Comparison of ENCODE assay signal across 1 cellular context in genomic region chr2:219492575-219492974, GRCh38.
TF ChIP-seq lines count a peak whose summit lies in the region.

No MANE protein-coding gene starts in this region.

TF ChIP-seq in HepG2, 621 proteins besides CTCF, POLR2A, EP300 and RAD21 (continued from another document and continues in another):
- TF ChIP-seq ZNF770 (CRISPR knock-in tag; IDR thresholded peaks at IDR 0.05), result no peak
- TF ChIP-seq ZNF816 (CRISPR knock-in tag; IDR thresholded peaks at IDR 0.05; ENCODE audit: borderline replicate concordance), result no peak
- TF ChIP-seq NR2C2 (CRISPR knock-in tag; IDR thresholded peaks at IDR 0.05; ENCODE audit: borderline replicate concordance), result no peak
- no peak for TF ChIP-seq ZNF614 (CRISPR knock-in tag; IDR thresholded peaks at IDR 0.05; ENCODE audit: borderline replicate concordance)
- no peak for TF ChIP-seq HES4 (CRISPR knock-in tag; IDR thresholded peaks at IDR 0.05; ENCODE audit: borderline replicate concordance)
- no peak for TF ChIP-seq HOXA7 (CRISPR knock-in tag; IDR thresholded peaks at IDR 0.05)
- TF ChIP-seq DMTF1 (CRISPR knock-in tag; IDR thresholded peaks at IDR 0.05), result no peak
- no peak for TF ChIP-seq SUZ12 (IDR thresholded peaks at IDR 0.05; ENCODE audit: low read depth, low read length)
- no peak for TF ChIP-seq KAT7 (CRISPR knock-in tag; IDR thresholded peaks at IDR 0.05; ENCODE audit: borderline replicate concordance)
- TF ChIP-seq ZNF740 (CRISPR knock-in tag; IDR thresholded peaks at IDR 0.05), result no peak
- no peak for TF ChIP-seq ZUFSP (CRISPR knock-in tag; IDR thresholded peaks at IDR 0.05; ENCODE audit: borderline replicate concordance)
- no peak for TF ChIP-seq PRDM15 (CRISPR knock-in tag; IDR thresholded peaks at IDR 0.05)
- no peak for TF ChIP-seq NR3C1 (CRISPR knock-in tag; IDR thresholded peaks at IDR 0.05)
- no peak for TF ChIP-seq ZNF142 (CRISPR knock-in tag; IDR thresholded peaks at IDR 0.05)
- peak; percentile 27; the same call in 1 of the 2 replicates for TF ChIP-seq ZFP91 (CRISPR knock-in tag; IDR thresholded peaks at IDR 0.05; ENCODE audit: borderline replicate concordance)
- no peak for TF ChIP-seq HNF4A (CRISPR knock-in tag; IDR thresholded peaks at IDR 0.05)
- no peak for TF ChIP-seq THRA (CRISPR knock-in tag; IDR thresholded peaks at IDR 0.05; ENCODE audit: borderline replicate concordance)
- no peak for TF ChIP-seq ZFP36 (IDR thresholded peaks at IDR 0.05; ENCODE audit: borderline replicate concordance, low read depth, low read length, partially characterized antibody)
- no peak for TF ChIP-seq SNRNP70 (IDR thresholded peaks at IDR 0.05; ENCODE audit: low read depth, low read length)
- 0 out of 2 replicates have a peak, but pooled peaks have one; percentile 28 for TF ChIP-seq ZNF343 (CRISPR knock-in tag; IDR thresholded peaks at IDR 0.05)
- TF ChIP-seq HNRNPLL (IDR thresholded peaks at IDR 0.05; ENCODE audit: low read depth, low read length, poor library complexity, severe bottlenecking), result peak; percentile 48
- no peak for TF ChIP-seq MTA1 (CRISPR knock-in tag; IDR thresholded peaks at IDR 0.05; ENCODE audit: borderline replicate concordance)
- no peak for TF ChIP-seq MATR3 (CRISPR knock-in tag; IDR thresholded peaks at IDR 0.05)
- no peak for TF ChIP-seq TARDBP (CRISPR knock-in tag; IDR thresholded peaks at IDR 0.05)
- no peak for TF ChIP-seq ZNF615 (CRISPR knock-in tag; IDR thresholded peaks at IDR 0.05; ENCODE audit: borderline replicate concordance)
- TF ChIP-seq RNF2 (conservative IDR thresholded peaks at IDR 0.05; ENCODE audit: low read depth), result no peak
- no peak for TF ChIP-seq WIZ (CRISPR knock-in tag; IDR thresholded peaks at IDR 0.05)
- TF ChIP-seq XRCC5 (optimal IDR thresholded peaks at IDR 0.05; ENCODE audit: low read length), result peak; percentile 18
- no peak for TF ChIP-seq LBX2 (CRISPR knock-in tag; IDR thresholded peaks at IDR 0.05; ENCODE audit: borderline replicate concordance)
- peak; percentile 98 for TF ChIP-seq ZNF564 (CRISPR knock-in tag; IDR thresholded peaks at IDR 0.05)
- no peak for TF ChIP-seq HNRNPK (IDR thresholded peaks at IDR 0.05; ENCODE audit: low read depth, low read length, poor library complexity, severe bottlenecking)
